1 cellular context compared by ENCODE assay signal in the genomic region with DNA sequence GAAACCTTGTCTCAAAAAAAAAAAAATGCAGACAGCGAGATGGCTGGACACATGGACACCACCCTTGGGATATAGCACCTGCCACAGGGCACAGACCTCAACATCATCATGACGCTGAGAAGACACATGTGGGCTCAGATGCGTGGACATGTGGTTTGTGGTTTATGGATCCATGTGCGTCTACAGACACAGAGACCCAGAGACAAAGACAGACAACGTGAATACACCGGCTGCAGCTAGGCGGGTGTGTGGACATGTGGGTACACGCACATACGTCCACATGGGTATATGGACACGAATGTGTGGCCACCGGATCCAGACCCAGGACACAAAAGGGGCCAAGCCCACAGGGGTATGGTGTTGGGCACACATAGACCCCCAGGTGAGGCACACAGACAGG.
A peak's percentile ranks its signal among the peaks of the same experiment; 100 is the strongest.
TF ChIP-seq lines count a peak whose summit lies in the region.

No MANE protein-coding gene starts in this region.

TF ChIP-seq in HepG2, 621 proteins besides CTCF, POLR2A, EP300 and RAD21:
- TF ChIP-seq, protein P1, sequence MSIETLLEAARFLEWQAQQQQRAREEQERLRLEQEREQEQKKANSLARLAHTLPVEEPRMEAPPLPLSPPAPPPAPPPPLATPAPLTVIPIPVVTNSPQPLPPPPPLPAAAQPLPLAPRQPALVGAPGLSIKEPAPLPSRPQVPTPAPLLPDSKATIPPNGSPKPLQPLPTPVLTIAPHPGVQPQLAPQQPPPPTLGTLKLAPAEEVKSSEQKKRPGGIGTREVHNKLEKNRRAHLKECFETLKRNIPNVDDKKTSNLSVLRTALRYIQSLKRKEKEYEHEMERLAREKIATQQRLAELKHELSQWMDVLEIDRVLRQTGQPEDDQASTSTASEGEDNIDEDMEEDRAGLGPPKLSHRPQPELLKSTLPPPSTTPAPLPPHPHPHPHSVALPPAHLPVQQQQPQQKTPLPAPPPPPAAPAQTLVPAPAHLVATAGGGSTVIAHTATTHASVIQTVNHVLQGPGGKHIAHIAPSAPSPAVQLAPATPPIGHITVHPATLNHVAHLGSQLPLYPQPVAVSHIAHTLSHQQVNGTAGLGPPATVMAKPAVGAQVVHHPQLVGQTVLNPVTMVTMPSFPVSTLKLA (IDR thresholded peaks at IDR 0.05) = peak; percentile 85
- TF ChIP-seq EHMT2 (IDR thresholded peaks at IDR 0.05; ENCODE audit: borderline replicate concordance, low read depth, low read length) = no peak
- TF ChIP-seq ELF4 (CRISPR knock-in tag; IDR thresholded peaks at IDR 0.05; ENCODE audit: borderline replicate concordance) = no peak
- no peak for TF ChIP-seq FOXP1 (IDR thresholded peaks at IDR 0.05)
- no peak for TF ChIP-seq FOXP1 (CRISPR knock-in tag; IDR thresholded peaks at IDR 0.05)
- TF ChIP-seq KAT7 (CRISPR knock-in tag; IDR thresholded peaks at IDR 0.05; ENCODE audit: borderline replicate concordance) = no peak
- TF ChIP-seq GZF1 (CRISPR knock-in tag; IDR thresholded peaks at IDR 0.05) = no peak
- TF ChIP-seq, protein P2, sequence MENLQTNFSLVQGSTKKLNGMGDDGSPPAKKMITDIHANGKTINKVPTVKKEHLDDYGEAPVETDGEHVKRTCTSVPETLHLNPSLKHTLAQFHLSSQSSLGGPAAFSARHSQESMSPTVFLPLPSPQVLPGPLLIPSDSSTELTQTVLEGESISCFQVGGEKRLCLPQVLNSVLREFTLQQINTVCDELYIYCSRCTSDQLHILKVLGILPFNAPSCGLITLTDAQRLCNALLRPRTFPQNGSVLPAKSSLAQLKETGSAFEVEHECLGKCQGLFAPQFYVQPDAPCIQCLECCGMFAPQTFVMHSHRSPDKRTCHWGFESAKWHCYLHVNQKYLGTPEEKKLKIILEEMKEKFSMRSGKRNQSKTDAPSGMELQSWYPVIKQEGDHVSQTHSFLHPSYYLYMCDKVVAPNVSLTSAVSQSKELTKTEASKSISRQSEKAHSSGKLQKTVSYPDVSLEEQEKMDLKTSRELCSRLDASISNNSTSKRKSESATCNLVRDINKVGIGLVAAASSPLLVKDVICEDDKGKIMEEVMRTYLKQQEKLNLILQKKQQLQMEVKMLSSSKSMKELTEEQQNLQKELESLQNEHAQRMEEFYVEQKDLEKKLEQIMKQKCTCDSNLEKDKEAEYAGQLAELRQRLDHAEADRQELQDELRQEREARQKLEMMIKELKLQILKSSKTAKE (CRISPR knock-in tag; IDR thresholded peaks at IDR 0.05; ENCODE audit: borderline replicate concordance) = no peak
- no peak for TF ChIP-seq ZNF615 (CRISPR knock-in tag; IDR thresholded peaks at IDR 0.05; ENCODE audit: borderline replicate concordance)
- TF ChIP-seq CENPT (CRISPR knock-in tag; IDR thresholded peaks at IDR 0.05; ENCODE audit: low read depth) = no peak
- TF ChIP-seq POLR2G (IDR thresholded peaks at IDR 0.05; ENCODE audit: low read depth, low read length) = peak; percentile 32; the same call in 1 of the 2 replicates
- TF ChIP-seq ZNF441 (CRISPR knock-in tag; IDR thresholded peaks at IDR 0.05; ENCODE audit: borderline replicate concordance) = no peak
- TF ChIP-seq, protein P3, sequence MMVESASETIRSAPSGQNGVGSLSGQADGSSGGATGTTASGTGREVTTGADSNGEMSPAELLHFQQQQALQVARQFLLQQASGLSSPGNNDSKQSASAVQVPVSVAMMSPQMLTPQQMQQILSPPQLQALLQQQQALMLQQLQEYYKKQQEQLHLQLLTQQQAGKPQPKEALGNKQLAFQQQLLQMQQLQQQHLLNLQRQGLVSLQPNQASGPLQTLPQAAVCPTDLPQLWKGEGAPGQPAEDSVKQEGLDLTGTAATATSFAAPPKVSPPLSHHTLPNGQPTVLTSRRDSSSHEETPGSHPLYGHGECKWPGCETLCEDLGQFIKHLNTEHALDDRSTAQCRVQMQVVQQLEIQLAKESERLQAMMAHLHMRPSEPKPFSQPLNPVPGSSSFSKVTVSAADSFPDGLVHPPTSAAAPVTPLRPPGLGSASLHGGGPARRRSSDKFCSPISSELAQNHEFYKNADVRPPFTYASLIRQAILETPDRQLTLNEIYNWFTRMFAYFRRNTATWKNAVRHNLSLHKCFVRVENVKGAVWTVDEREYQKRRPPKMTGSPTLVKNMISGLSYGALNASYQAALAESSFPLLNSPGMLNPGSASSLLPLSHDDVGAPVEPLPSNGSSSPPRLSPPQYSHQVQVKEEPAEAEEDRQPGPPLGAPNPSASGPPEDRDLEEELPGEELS (CRISPR knock-in tag; IDR thresholded peaks at IDR 0.05) = no peak
- TF ChIP-seq ZNF143 (CRISPR knock-in tag; IDR thresholded peaks at IDR 0.05) = no peak
- TF ChIP-seq ZNF326 (CRISPR knock-in tag; IDR thresholded peaks at IDR 0.05; ENCODE audit: borderline replicate concordance) = no peak
